Comparison of ENCODE assay signal across 7 cellular contexts in the genomic region with DNA sequence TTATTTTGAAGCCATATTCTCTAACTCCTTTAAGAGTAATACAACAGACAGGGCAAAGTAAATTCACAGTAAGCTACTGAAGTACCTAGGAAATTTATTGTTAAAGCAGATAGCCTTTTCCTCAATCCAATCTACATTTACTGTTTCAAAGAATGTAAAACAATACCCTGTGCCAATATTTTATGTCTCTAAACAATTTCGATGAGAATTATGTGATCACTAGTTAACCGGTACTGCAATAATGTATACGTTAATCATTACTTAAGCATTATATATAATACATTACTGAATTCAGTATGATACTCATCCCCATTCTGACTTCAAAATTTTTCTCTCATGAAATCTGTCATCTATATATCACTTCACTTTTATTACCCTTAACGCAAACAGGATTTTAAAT. TPM values are rescaled to one million over a fixed set of nuclear protein-coding genes. Genes with fewer than 3 reads are reported as not detected.
"Had no signal": no experiment of that assay in that cellular context is flagged by ENCODE, and none has a peak within 500 bp of the region (broad histone marks: within the 10 kb centered on the region; RNA-seq: fewer than 3 reads in every experiment).

No MANE protein-coding gene starts in this region.

- H3K27ac Mint-ChIP-seq: IgD-negative memory B cell had no signal

- H3K27me3 Mint-ChIP-seq: IgD-negative memory B cell had no signal

- H3K4me3 Mint-ChIP-seq: IgD-negative memory B cell had no signal

- H3K27ac ChIP-seq: HL-60 had no signal

- ATAC-seq: HepG2, K562 had no signal

- FAIRE-seq: HepG2, HTR-8/SVneo, K562 had no signal

- DNase-seq: IMR-90, KBM-7 had no signal

- H3K36me3 Mint-ChIP-seq: IgD-negative memory B cell had no signal

- H3K4me1 Mint-ChIP-seq: IgD-negative memory B cell had no signal

- H3K4me3 ChIP-seq: K562 had no signal

RNA-seq across cellular contexts. Expression of gene KLHL13, which starts 28.5 kb away (rescaled TPM):
- polyA plus RNA-seq: IgD-negative memory B cell had no signal
